In the genomic region with DNA sequence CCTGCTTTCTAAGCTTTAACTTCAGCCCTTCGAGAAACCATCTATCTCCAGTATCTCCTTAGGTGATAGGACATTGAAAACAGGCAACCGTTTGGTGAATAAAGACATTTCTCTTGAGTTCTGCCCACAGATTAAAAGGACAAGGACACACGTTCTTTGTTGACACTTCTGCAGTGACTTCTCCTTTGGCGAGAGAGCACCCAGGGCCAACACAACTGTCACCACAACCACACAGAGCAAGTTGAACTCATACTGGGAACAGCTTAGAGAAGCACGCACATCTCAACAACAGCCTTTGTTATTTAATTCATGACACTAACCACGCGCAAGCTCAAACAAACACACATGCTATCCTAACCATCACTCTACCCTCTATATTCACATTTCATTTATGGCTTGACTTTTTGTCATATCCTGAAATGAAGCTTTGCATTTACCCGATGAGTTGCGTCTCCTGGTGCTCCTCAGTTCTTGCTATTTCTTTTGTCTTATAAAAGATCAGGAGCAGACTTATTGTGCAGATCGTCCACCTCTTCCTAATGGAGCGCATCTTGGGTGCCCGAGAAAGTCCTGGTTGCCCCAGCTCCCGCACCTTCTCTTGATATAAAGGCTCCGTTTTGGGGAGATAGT, we compare ENCODE assay signal across 9 cellular contexts.
DNase-seq lines count a peak whose midpoint lies in the region; ATAC-seq and TF ChIP-seq lines count a peak whose summit lies in the region.
"Had no signal": no experiment of that assay in that cellular context is flagged by ENCODE, and none has a peak within 500 bp of the region (broad histone marks: within the 10 kb centered on the region; RNA-seq: fewer than 3 reads in every experiment).

No MANE protein-coding gene starts in this region.

- H3K27me3 ChIP-seq in OCI-LY3 (ENCODE audit: low read depth, low read length): no peaks in the 10 kb centered on the region

- H3K4me1 ChIP-seq in OCI-LY3 (ENCODE audit: low read length): peaks cover 28% of the 10 kb centered on the region

- peak overlapping the region; percentile 99 for H3K4me3 ChIP-seq in OCI-LY3 (ENCODE audit: low read length)
- peak overlapping the region; percentile 74 for H3K4me3 ChIP-seq in astrocyte of the cerebellum (ENCODE audit: low read depth, low read length)
- H3K4me3 ChIP-seq: SJSA1 had no signal

- TF ChIP-seq POLR2A in GM15510 (IDR thresholded peaks at IDR 0.05; ENCODE audit: borderline replicate concordance, extremely low read depth, insufficient read length): peak; percentile 12

- H3K36me3 ChIP-seq in OCI-LY3 (replicated peaks; ENCODE audit: low read depth, low read length): peaks cover 18% of the 10 kb centered on the region
- H3K36me3 ChIP-seq: SJSA1 had no signal

- H3K4me2 ChIP-seq in OCI-LY3 (ENCODE audit: low read length): peak overlapping the region; percentile 89

- peaks cover 62% of the 10 kb centered on the region for H3K79me2 ChIP-seq in OCI-LY3 (ENCODE audit: low read length)

- no peaks in the 10 kb centered on the region for H3K9me3 ChIP-seq in OCI-LY3 (ENCODE audit: insufficient read depth, low read length)

- TF ChIP-seq CTCF in OCI-LY3 (IDR thresholded peaks at IDR 0.05; ENCODE audit: low read depth, low read length) (no peak), astrocyte of the cerebellum (IDR thresholded peaks at IDR 0.05; ENCODE audit: low read depth, low read length, missing control alignments) (no peak)

- H2AFZ ChIP-seq in OCI-LY3 (ENCODE audit: low read depth, low read length): no peak overlapping the region

- no peaks in the 10 kb centered on the region; the same call in 1 of the 2 replicates for H4K20me1 ChIP-seq in OCI-LY3 (ENCODE audit: insufficient read depth, low read length)

- DNase-seq in astrocyte of the cerebellum (ENCODE audit: low read depth): no peak
- peak; percentile 51 for DNase-seq in islet precursor cell
- DNase-seq in stimulated activated CD4-positive, alpha-beta T cell treated with anti-CD3 and anti-CD28 coated beads, Interleukin-4, amount 100 ng/mL, for 24 hours: peak; percentile 52

- no peak for ATAC-seq in HG02588 (IDR thresholded peaks at IDR 0.05; ENCODE audit: unreplicated experiment)
- no peak for ATAC-seq in GM19452 (IDR thresholded peaks at IDR 0.05; ENCODE audit: unreplicated experiment)
- ATAC-seq in GM21576 (IDR thresholded peaks at IDR 0.05; ENCODE audit: unreplicated experiment): no peak

- peak overlapping the region; percentile 99 for H3K27ac ChIP-seq in OCI-LY3 (ENCODE audit: low read length)
- H3K27ac ChIP-seq: SJSA1 had no signal

- H3K9ac ChIP-seq in OCI-LY3 (ENCODE audit: low read length): peak overlapping the region; percentile 94

- in situ Hi-C loops in astrocyte of the cerebellum (cut with HindIII; ENCODE audit: low sequenced_read_pairs): no loop called here
